9 cellular contexts compared by ENCODE assay signal in the genomic region with DNA sequence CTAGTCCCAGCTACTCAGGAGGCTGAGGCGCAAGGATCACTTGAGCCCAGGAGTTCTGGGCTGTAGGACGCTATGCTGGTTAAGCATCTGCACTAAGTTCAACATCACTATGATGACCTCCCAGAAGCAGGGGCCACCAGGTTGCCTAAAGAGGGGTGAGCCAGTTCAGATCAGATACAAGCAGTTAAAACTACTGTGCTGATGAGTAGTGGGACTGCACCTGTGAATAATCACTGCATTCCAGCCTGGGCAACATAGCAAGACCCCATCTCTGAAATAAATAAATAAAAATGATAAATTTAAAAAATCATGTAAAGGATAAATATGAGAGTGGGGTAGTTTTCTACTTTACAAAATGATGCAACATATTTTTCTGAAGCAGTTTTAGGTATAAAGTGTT.
"Had no signal": no experiment of that assay in that cellular context is flagged by ENCODE, and none has a peak within 500 bp of the region (broad histone marks: within the 10 kb centered on the region; RNA-seq: fewer than 3 reads in every experiment).

No MANE protein-coding gene starts in this region.

- H3K9ac ChIP-seq: KMS-11 had no signal

- ATAC-seq: GM23338 had no signal

- DNase-seq: H9, HCEC 1CT, HFFc6, KBM-7 had no signal

- H3K4me3 ChIP-seq: GM23338 had no signal

- H3K27ac ChIP-seq: KMS-11 had no signal

- FAIRE-seq: H1, H54, HTR-8/SVneo had no signal

- H3K4me2 ChIP-seq: GM23338, KMS-11 had no signal
